Comparison of ENCODE assay signal across 12 cellular contexts in the genomic region with DNA sequence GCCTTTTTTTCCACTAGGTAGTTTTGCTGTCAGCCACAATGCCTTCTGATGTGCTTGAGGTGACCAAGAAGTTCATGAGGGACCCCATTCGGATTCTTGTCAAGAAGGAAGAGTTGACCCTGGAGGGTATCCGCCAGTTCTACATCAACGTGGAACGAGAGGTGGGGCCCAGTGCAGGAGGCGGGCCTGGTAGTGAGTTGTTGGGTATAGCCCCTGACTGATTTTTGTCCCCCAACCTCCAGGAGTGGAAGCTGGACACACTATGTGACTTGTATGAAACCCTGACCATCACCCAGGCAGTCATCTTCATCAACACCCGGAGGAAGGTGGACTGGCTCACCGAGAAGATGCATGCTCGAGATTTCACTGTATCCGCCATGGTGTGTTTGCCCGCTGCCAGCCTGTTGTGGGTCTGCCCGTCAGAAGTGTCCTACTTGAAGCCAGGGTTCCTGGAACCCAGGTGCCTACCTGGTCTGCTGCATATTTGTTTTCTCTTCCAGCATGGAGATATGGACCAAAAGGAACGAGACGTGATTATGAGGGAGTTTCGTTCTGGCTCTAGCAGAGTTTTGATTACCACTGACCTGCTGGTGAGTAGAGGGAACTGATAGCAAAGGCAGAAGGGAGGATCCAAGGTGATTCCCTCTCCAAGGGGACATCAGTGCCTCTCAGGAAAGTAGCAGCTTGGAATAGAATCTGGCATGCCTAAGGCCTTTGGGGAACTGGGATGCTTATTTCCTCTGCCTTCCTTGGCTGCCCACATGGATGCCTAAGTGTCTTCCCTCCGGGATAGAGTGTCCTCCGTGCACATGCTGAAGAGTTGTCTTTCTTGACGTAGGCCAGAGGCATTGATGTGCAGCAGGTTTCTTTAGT. TPM values are rescaled to one million over a fixed set of nuclear protein-coding genes. Genes with fewer than 3 reads are reported as not detected.
A peak's percentile ranks its signal among the peaks of the same experiment; 100 is the strongest.
DNase-seq lines count a peak whose midpoint lies in the region; ATAC-seq and TF ChIP-seq lines count a peak whose summit lies in the region.
"Had no signal": no experiment of that assay in that cellular context is flagged by ENCODE, and none has a peak within 500 bp of the region (broad histone marks: within the 10 kb centered on the region; RNA-seq: fewer than 3 reads in every experiment).

No MANE protein-coding gene starts in this region.

- no peak for DNase-seq in stimulated activated naive CD8-positive, alpha-beta T cell treated with anti-CD3 and anti-CD28 coated beads, Interleukin-15, Interleukin-2, amounts not matched to agents 100 U/mL and 50 U/mL, for 24 hours
- DNase-seq in activated naive CD8-positive, alpha-beta T cell treated with anti-CD3 and anti-CD28 coated beads, Interleukin-2, amount 10 ng/mL, durations not matched to agents 7 days and 5 days: no peak
- DNase-seq in mesothelial cell of epicardium (ENCODE audit: low spot score in 2 of 2, unreplicated experiment in 2 of 2): no peak
- no peak for DNase-seq in GF-D8 (lab: John Stamatoyannopoulos, UW)
- DNase-seq in dedifferentiated amniotic fluid mesenchymal stem cell (ENCODE audit: extremely low spot score): no peak
- DNase-seq in UCSD-AML1 (lab: John Stamatoyannopoulos, UW; ENCODE audit: unreplicated experiment): no peak
- DNase-seq: activated CD4-positive, alpha-beta T cell treated with anti-CD3 and anti-CD28 coated beads, Interleukin-2, amount 10 ng/mL, durations not matched to agents 7 days and 5 days; foreskin keratinocyte; NCI-H187 had no signal

- no peak for ATAC-seq in stimulated activated naive CD8-positive, alpha-beta T cell treated with anti-CD3 and anti-CD28 coated beads, Interleukin-15, Interleukin-2, amounts not matched to agents 100 U/mL and 50 U/mL, for 24 hours
- no peak for ATAC-seq in activated naive CD8-positive, alpha-beta T cell treated with anti-CD3 and anti-CD28 coated beads, Interleukin-2, amount 10 ng/mL, durations not matched to agents 7 days and 5 days (ENCODE audit: low read depth)
- ATAC-seq in activated CD4-positive, CD25-positive, alpha-beta regulatory T cell treated with anti-CD3 and anti-CD28 coated beads, Interleukin-2, amount 50 U/mL, for 24 hours: no peak
- ATAC-seq: foreskin keratinocyte had no signal

- H3K27me3 Mint-ChIP-seq in stimulated activated naive CD8-positive, alpha-beta T cell treated with anti-CD3 and anti-CD28 coated beads, Interleukin-15, Interleukin-2, amounts not matched to agents 100 ng/mL and 50 ng/mL, for 24 hours: no peaks in the 10 kb centered on the region
- H3K27me3 Mint-ChIP-seq in activated naive CD8-positive, alpha-beta T cell treated with anti-CD3 and anti-CD28 coated beads, Interleukin-2, amount 10 ng/mL, durations not matched to agents 7 days and 5 days: no peaks in the 10 kb centered on the region
- H3K27me3 Mint-ChIP-seq in mesothelial cell of epicardium (ENCODE audit: low read depth): no peaks in the 10 kb centered on the region
- H3K27me3 Mint-ChIP-seq: activated CD4-positive, alpha-beta T cell treated with anti-CD3 and anti-CD28 coated beads, Interleukin-2, amount 10 ng/mL, durations not matched to agents 7 days and 5 days had no signal

- peaks cover 93% of the 10 kb centered on the region for H3K4me1 Mint-ChIP-seq in stimulated activated naive CD8-positive, alpha-beta T cell treated with anti-CD3 and anti-CD28 coated beads, Interleukin-15, Interleukin-2, amounts not matched to agents 100 ng/mL and 50 ng/mL, for 24 hours (ENCODE audit: low read depth)
- H3K4me1 Mint-ChIP-seq in activated naive CD8-positive, alpha-beta T cell treated with anti-CD3 and anti-CD28 coated beads, Interleukin-2, amount 10 ng/mL, durations not matched to agents 7 days and 5 days: peaks cover 67% of the 10 kb centered on the region
- peaks cover 44% of the 10 kb centered on the region for H3K4me1 Mint-ChIP-seq in mesothelial cell of epicardium

- peak overlapping the region; percentile 99 for H3K27ac Mint-ChIP-seq in stimulated activated naive CD8-positive, alpha-beta T cell treated with anti-CD3 and anti-CD28 coated beads, Interleukin-15, Interleukin-2, amounts not matched to agents 100 ng/mL and 50 ng/mL, for 24 hours
- H3K27ac Mint-ChIP-seq in activated naive CD8-positive, alpha-beta T cell treated with anti-CD3 and anti-CD28 coated beads, Interleukin-2, amount 10 ng/mL, durations not matched to agents 7 days and 5 days: peak overlapping the region; percentile 67
- peak overlapping the region; percentile 69 for H3K27ac Mint-ChIP-seq in mesothelial cell of epicardium

- no peaks in the 10 kb centered on the region for H3K9me3 Mint-ChIP-seq in stimulated activated naive CD8-positive, alpha-beta T cell treated with anti-CD3 and anti-CD28 coated beads, Interleukin-15, Interleukin-2, amounts not matched to agents 100 ng/mL and 50 ng/mL, for 24 hours
- H3K9me3 Mint-ChIP-seq in activated naive CD8-positive, alpha-beta T cell treated with anti-CD3 and anti-CD28 coated beads, Interleukin-2, amount 10 ng/mL, durations not matched to agents 7 days and 5 days: no peaks in the 10 kb centered on the region
- no peaks in the 10 kb centered on the region for H3K9me3 Mint-ChIP-seq in mesothelial cell of epicardium
- H3K9me3 Mint-ChIP-seq: activated CD4-positive, alpha-beta T cell treated with anti-CD3 and anti-CD28 coated beads, Interleukin-2, amount 10 ng/mL, durations not matched to agents 7 days and 5 days had no signal

- POLR2A ChIA-PET in activated naive CD8-positive, alpha-beta T cell treated with anti-CD3 and anti-CD28 coated beads, Interleukin-2, amount 10 ng/mL, durations not matched to agents 7 days and 5 days (lab: Charles Lee): no interaction called here

- peaks cover 90% of the 10 kb centered on the region for H3K36me3 Mint-ChIP-seq in stimulated activated naive CD8-positive, alpha-beta T cell treated with anti-CD3 and anti-CD28 coated beads, Interleukin-15, Interleukin-2, amounts not matched to agents 100 ng/mL and 50 ng/mL, for 24 hours (ENCODE audit: low read depth)
- peaks cover 57% of the 10 kb centered on the region for H3K36me3 Mint-ChIP-seq in activated naive CD8-positive, alpha-beta T cell treated with anti-CD3 and anti-CD28 coated beads, Interleukin-2, amount 10 ng/mL, durations not matched to agents 7 days and 5 days
- peaks cover 44% of the 10 kb centered on the region for H3K36me3 Mint-ChIP-seq in mesothelial cell of epicardium

- TF ChIP-seq CTCF in mesothelial cell of epicardium (IDR thresholded peaks at IDR 0.05; ENCODE audit: unreplicated experiment): no peak

- H3K4me3 Mint-ChIP-seq in stimulated activated naive CD8-positive, alpha-beta T cell treated with anti-CD3 and anti-CD28 coated beads, Interleukin-15, Interleukin-2, amounts not matched to agents 100 ng/mL and 50 ng/mL, for 24 hours: peak overlapping the region; percentile 95
- peak overlapping the region; percentile 51 for H3K4me3 Mint-ChIP-seq in activated naive CD8-positive, alpha-beta T cell treated with anti-CD3 and anti-CD28 coated beads, Interleukin-2, amount 10 ng/mL, durations not matched to agents 7 days and 5 days
- H3K4me3 Mint-ChIP-seq in mesothelial cell of epicardium: no peak overlapping the region

RNA-seq across cellular contexts. Expression of a gene that starts 1.9 kb away (rescaled TPM):
- total RNA-seq in activated naive CD8-positive, alpha-beta T cell treated with anti-CD3 and anti-CD28 coated beads, Interleukin-2, amount 10 ng/mL, durations not matched to agents 7 days and 5 days: 10 to 100 TPM; 32.5 to 33.9 TPM
- 0.44 to 0.86 TPM (median 0.78 TPM) in 3 replicates for total RNA-seq in mesothelial cell of epicardium

RNA-seq across cellular contexts. Expression of a gene that starts 6.1 kb away (rescaled TPM):
- total RNA-seq in activated naive CD8-positive, alpha-beta T cell treated with anti-CD3 and anti-CD28 coated beads, Interleukin-2, amount 10 ng/mL, durations not matched to agents 7 days and 5 days: 10 to 100 TPM; 50.2 TPM
- total RNA-seq in mesothelial cell of epicardium: 44.8 to 45.5 TPM (median 45.5 TPM) in 3 replicates

RNA-seq across cellular contexts. Expression of a gene that starts 12.3 kb away (rescaled TPM):
- under 1 TPM; 0.30 to 0.57 TPM for total RNA-seq in activated naive CD8-positive, alpha-beta T cell treated with anti-CD3 and anti-CD28 coated beads, Interleukin-2, amount 10 ng/mL, durations not matched to agents 7 days and 5 days
- 2.0 to 2.3 TPM (median 2.1 TPM) in 3 replicates for total RNA-seq in mesothelial cell of epicardium
- total RNA-seq: lung microvascular endothelial cell had no signal

RNA-seq across cellular contexts. Expression of a gene that starts 15.8 kb away (rescaled TPM):
- 10 to 100 TPM; 43.7 to 50.2 TPM for total RNA-seq in activated naive CD8-positive, alpha-beta T cell treated with anti-CD3 and anti-CD28 coated beads, Interleukin-2, amount 10 ng/mL, durations not matched to agents 7 days and 5 days
- 50.3 to 55.9 TPM (median 51.5 TPM) in 3 replicates for total RNA-seq in mesothelial cell of epicardium

RNA-seq across cellular contexts. Expression of a gene that starts 19.0 kb away (rescaled TPM):
- total RNA-seq in activated naive CD8-positive, alpha-beta T cell treated with anti-CD3 and anti-CD28 coated beads, Interleukin-2, amount 10 ng/mL, durations not matched to agents 7 days and 5 days: 1 to 10 TPM; 8.2 to 8.4 TPM
- total RNA-seq in mesothelial cell of epicardium: 4.3 to 6.1 TPM (median 5.2 TPM) in 3 replicates

Comparison
In these comparisons a context has a peak if more than half of its experiments do, and no peak if none do; other contexts are left out.
1. RNA of a gene that starts 1.9 kb away (total RNA-seq): 32.5 to 33.9 TPM in activated naive CD8-positive, alpha-beta T cell treated with anti-CD3 and anti-CD28 coated beads, Interleukin-2, amount 10 ng/mL, durations not matched to agents 7 days and 5 days; 0.44 to 0.86 TPM in mesothelial cell of epicardium; every median in the first group is over 10 times any median in the second.
2. Peak in every context shown above with its lines, with median percentiles within 50 percentile points of each other: H3K27ac Mint-ChIP-seq.